Comparison of ENCODE assay signal across 19 cellular contexts in the genomic region with DNA sequence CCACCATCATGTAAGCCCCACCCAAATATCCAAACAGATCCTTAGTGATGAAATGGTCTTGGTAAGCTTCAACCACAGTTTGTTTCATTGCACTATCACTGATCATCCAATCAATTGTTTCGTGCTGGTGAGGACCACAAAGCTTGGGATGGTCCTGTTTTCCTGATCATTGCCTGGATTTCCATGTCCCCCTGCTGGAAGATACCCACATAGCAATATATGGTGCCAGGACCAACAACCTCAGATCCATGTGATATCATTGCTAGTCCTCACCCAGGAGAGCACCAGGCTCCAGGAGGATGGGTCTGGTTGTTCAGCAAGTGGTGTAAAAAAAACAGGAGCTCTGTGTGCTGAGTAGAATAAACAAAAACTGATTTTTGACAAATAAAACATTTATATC.
DNase-seq lines count a peak whose midpoint lies in the region; TF ChIP-seq lines count a peak whose summit lies in the region.
"Had no signal": no experiment of that assay in that cellular context is flagged by ENCODE, and none has a peak within 500 bp of the region (broad histone marks: within the 10 kb centered on the region; RNA-seq: fewer than 3 reads in every experiment).

No MANE protein-coding gene starts in this region.

- H3K4me1 ChIP-seq in endodermal cell (ENCODE audit: control insufficient read depth, insufficient read depth, low read length) = no peaks in the 10 kb centered on the region
- H3K4me1 ChIP-seq: heart left ventricle, pancreas, upper lobe of left lung had no signal

- 82 to 100% methylated on average over 1 of the region's 1 CpG for WGBS in endodermal cell (ENCODE audit: insufficient coverage in 1 of 2, insufficient read length in 1 of 2), 2 experiments

- no peak overlapping the region for H3K9ac ChIP-seq in endodermal cell (ENCODE audit: extremely low read depth, low read length, poor library complexity, severe bottlenecking)

- H3K27ac Mint-ChIP-seq in endodermal cell = no peak overlapping the region
- no peak overlapping the region for H3K27ac Mint-ChIP-seq in mesothelial cell of epicardium
- H3K27ac Mint-ChIP-seq in immature natural killer cell = no peak overlapping the region
- H3K27ac Mint-ChIP-seq: activated naive CD8-positive, alpha-beta T cell; CD14-positive monocyte; T-helper 17 cell had no signal

- no peak overlapping the region for H3K27ac ChIP-seq in endodermal cell (ENCODE audit: low read depth, low read length)
- H3K27ac ChIP-seq: heart left ventricle, pancreas, upper lobe of left lung had no signal

- peak; percentile 37; the same call in 1 of the 2 replicates for TF ChIP-seq RAD21 in Ishikawa (IDR thresholded peaks at IDR 0.05; ENCODE audit: low read depth)

- H3K27me3 Mint-ChIP-seq in endodermal cell (ENCODE audit: insufficient read depth) = no peaks in the 10 kb centered on the region
- peaks cover 23% of the 10 kb centered on the region for H3K27me3 Mint-ChIP-seq in mesothelial cell of epicardium (ENCODE audit: low read depth)
- H3K27me3 Mint-ChIP-seq in immature natural killer cell (ENCODE audit: low read depth in 3 of 3) = peaks cover 0 to 11% (median 2%) of the 10 kb centered on the region in 3 donors

- H3K36me3 Mint-ChIP-seq in endodermal cell (ENCODE audit: low read depth) = no peaks in the 10 kb centered on the region
- H3K36me3 Mint-ChIP-seq in mesothelial cell of epicardium = peaks cover 3% of the 10 kb centered on the region
- H3K36me3 Mint-ChIP-seq in immature natural killer cell = no peaks in the 10 kb centered on the region
- H3K36me3 Mint-ChIP-seq: activated naive CD8-positive, alpha-beta T cell; CD14-positive monocyte had no signal

- no peak overlapping the region for H3K4me3 ChIP-seq in endodermal cell (ENCODE audit: low read length)
- H3K4me3 ChIP-seq: heart left ventricle, pancreas, upper lobe of left lung had no signal

- DNase-seq in ELR (ENCODE audit: low read depth) (peak; percentile 9), endodermal cell (peak; percentile 63), mesothelial cell of epicardium (ENCODE audit: low spot score in 2 of 2, unreplicated experiment in 2 of 2) (no peak), hippocampal formation (lab: John Stamatoyannopoulos, UW) (no peak), RPMI8226 (no peak), pons (ENCODE audit: low spot score) (no peak), immature natural killer cell (no peak)
- DNase-seq: activated CD4-positive, alpha-beta T cell treated with anti-CD3 and anti-CD28 coated beads for 4 hours; caudate nucleus; heart left ventricle; MM.1S; NCI-H2081; pancreas; stimulated activated naive CD4-positive, alpha-beta T cell treated with Interleukin-2 at 50 U/mL for 16 hours; T-helper 17 cell; upper lobe of left lung had no signal

- TF ChIP-seq EP300 in Ishikawa (IDR thresholded peaks at IDR 0.05; ENCODE audit: borderline replicate concordance) = no peak

- TF ChIP-seq CTCF in endodermal cell (conservative IDR thresholded peaks at IDR 0.05) = peak; percentile 71
- peak; percentile 39 for TF ChIP-seq CTCF in mesothelial cell of epicardium (IDR thresholded peaks at IDR 0.05; ENCODE audit: unreplicated experiment)

- H3K4me3 Mint-ChIP-seq in endodermal cell (no peak overlapping the region), mesothelial cell of epicardium (no peak overlapping the region), immature natural killer cell (no peak overlapping the region)
- H3K4me3 Mint-ChIP-seq: activated naive CD8-positive, alpha-beta T cell; CD14-positive monocyte; T-helper 17 cell had no signal

- no peaks in the 10 kb centered on the region for H3K36me3 ChIP-seq in endodermal cell (ENCODE audit: control insufficient read depth, insufficient read depth, low read length)
- H3K36me3 ChIP-seq: heart left ventricle, pancreas, upper lobe of left lung had no signal

- no peaks in the 10 kb centered on the region for H3K27me3 ChIP-seq in endodermal cell (ENCODE audit: control insufficient read depth, insufficient read depth, low read length, poor library complexity, severe bottlenecking)
- H3K27me3 ChIP-seq: pancreas, upper lobe of left lung had no signal

- H3K4me1 Mint-ChIP-seq in endodermal cell (no peaks in the 10 kb centered on the region), mesothelial cell of epicardium (no peaks in the 10 kb centered on the region), immature natural killer cell (no peaks in the 10 kb centered on the region)
- H3K4me1 Mint-ChIP-seq: CD14-positive monocyte, T-helper 17 cell had no signal

- H3K9me3 Mint-ChIP-seq in endodermal cell (peaks cover 21% of the 10 kb centered on the region), mesothelial cell of epicardium (peaks cover 23% of the 10 kb centered on the region), immature natural killer cell (peaks cover 0 to 2% (median 0%) of the 10 kb centered on the region in 6 donors)

- peaks cover 5% of the 10 kb centered on the region for H3K9me3 ChIP-seq in endodermal cell (ENCODE audit: control insufficient read depth, low read length)
- H3K9me3 ChIP-seq: pancreas, upper lobe of left lung had no signal

TF ChIP-seq in Ishikawa, 13 proteins besides CTCF, POLR2A, EP300 and RAD21:
- TF ChIP-seq EGR1 (IDR thresholded peaks at IDR 0.05) (no peak), CREB1 (IDR thresholded peaks at IDR 0.05; ENCODE audit: low read depth) (no peak), ZBTB7A (IDR thresholded peaks at IDR 0.05; ENCODE audit: low read depth) (no peak), CEBPB (IDR thresholded peaks at IDR 0.05) (no peak), TEAD4 (IDR thresholded peaks at IDR 0.05) (no peak)
- TF ChIP-seq, protein P1, sequence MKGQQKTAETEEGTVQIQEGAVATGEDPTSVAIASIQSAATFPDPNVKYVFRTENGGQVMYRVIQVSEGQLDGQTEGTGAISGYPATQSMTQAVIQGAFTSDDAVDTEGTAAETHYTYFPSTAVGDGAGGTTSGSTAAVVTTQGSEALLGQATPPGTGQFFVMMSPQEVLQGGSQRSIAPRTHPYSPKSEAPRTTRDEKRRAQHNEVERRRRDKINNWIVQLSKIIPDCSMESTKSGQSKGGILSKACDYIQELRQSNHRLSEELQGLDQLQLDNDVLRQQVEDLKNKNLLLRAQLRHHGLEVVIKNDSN (IDR thresholded peaks at IDR 0.05) = no peak
- TF ChIP-seq, protein P2, sequence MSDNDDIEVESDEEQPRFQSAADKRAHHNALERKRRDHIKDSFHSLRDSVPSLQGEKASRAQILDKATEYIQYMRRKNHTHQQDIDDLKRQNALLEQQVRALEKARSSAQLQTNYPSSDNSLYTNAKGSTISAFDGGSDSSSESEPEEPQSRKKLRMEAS (IDR thresholded peaks at IDR 0.05) = no peak

Comparison
In these comparisons a context has a peak if more than half of its experiments do, and no peak if none do; other contexts are left out.
1. DNase-seq: peak in ELR (single experiment) and endodermal cell (single experiment); none in mesothelial cell of epicardium (0 of 2), hippocampal formation (0 of 2), RPMI8226 (single experiment), pons (single experiment) and immature natural killer cell (0 of 3).